ENCODE assay signal across 19 cellular contexts in the genomic region with DNA sequence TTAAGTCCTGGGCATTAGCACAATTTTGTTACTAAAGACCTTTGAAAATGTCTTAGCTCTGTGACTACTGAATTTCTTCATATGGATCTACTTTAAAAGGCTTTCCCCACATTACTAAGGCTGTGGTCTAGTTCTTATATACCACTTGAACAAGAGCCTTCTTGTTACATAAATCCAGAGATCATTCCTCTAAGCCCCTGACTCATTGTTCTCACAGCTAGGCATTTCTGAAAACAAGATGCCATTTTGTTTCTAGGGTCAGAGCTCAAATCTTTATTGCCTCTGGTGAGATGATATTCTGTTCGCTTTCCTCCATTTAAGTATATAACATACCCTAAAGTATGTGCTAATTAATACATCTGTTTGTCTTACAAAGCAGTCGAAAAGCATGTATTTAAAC. TPM values are rescaled to one million over a fixed set of nuclear protein-coding genes. Genes with fewer than 3 reads are reported as not detected.
A peak's percentile ranks its signal among the peaks of the same experiment; 100 is the strongest.
DNase-seq lines count a peak whose midpoint lies in the region; ATAC-seq, FAIRE-seq and TF ChIP-seq lines count a peak whose summit lies in the region.
"Had no signal": no experiment of that assay in that cellular context is flagged by ENCODE, and none has a peak within 500 bp of the region (broad histone marks: within the 10 kb centered on the region; RNA-seq: fewer than 3 reads in every experiment).

No MANE protein-coding gene starts in this region.

- H3K27ac ChIP-seq in HepG2 (ENCODE audit: extremely low read length, insufficient read depth, low read length) (peak overlapping the region; percentile 73), right lobe of liver (no peak overlapping the region), gastroesophageal sphincter (peak overlapping the region; percentile 56 to 78 (median 66))
- H3K27ac ChIP-seq: neural progenitor cell, uterus had no signal

- TF ChIP-seq CTCF in HepG2 (CRISPR knock-in tag; IDR thresholded peaks at IDR 0.05) (no peak), right lobe of liver (IDR thresholded peaks at IDR 0.05) (no peak), gastroesophageal sphincter (IDR thresholded peaks at IDR 0.05) (no peak)

- H3K4me3 ChIP-seq in HepG2 (replicated peaks in 1 of 3; ENCODE audit: insufficient read depth in 1 of 3, low read depth in 2 of 3, low read length in 3 of 3): no peak overlapping the region
- H3K4me3 ChIP-seq in right lobe of liver: no peak overlapping the region
- H3K4me3 ChIP-seq in adipocyte (ENCODE audit: low read length): no peak overlapping the region
- H3K4me3 ChIP-seq in gastroesophageal sphincter: no peak overlapping the region
- H3K4me3 ChIP-seq: neural progenitor cell, uterus had no signal

- H2AFZ ChIP-seq in HepG2 (ENCODE audit: low read length): no peak overlapping the region
- H2AFZ ChIP-seq: neural progenitor cell had no signal

- BruUV-seq in HepG2 (replicated peaks; lab: Mats Ljungman, UMichigan): no TSS peak

- POLR2A ChIA-PET in HepG2 (lab: Yijun Ruan, JAX): interaction anchor here (1.0 to 1.7 kb wide), 4 partner anchors 29 to 171 kb away, joined by 3 to 7 read pairs (median 5); a partner anchor contains a TSS

- no peaks in the 10 kb centered on the region for H3K27me3 Mint-ChIP-seq in stimulated activated naive CD8-positive, alpha-beta T cell treated with anti-CD3 and anti-CD28 coated beads, Interleukin-15, Interleukin-2, amounts not matched to agents 100 ng/mL and 50 ng/mL, for 24 hours

- no peak overlapping the region for H3K4me3 Mint-ChIP-seq in stimulated activated naive CD8-positive, alpha-beta T cell treated with anti-CD3 and anti-CD28 coated beads, Interleukin-15, Interleukin-2, amounts not matched to agents 100 ng/mL and 50 ng/mL, for 24 hours
- H3K4me3 Mint-ChIP-seq: endodermal cell, neural progenitor cell had no signal

- DNase-seq in HepG2 (ENCODE audit: low spot score) (peak; percentile 61), right lobe of liver (no peak), adipocyte (ENCODE audit: low read depth) (peak; percentile 12), NCI-H226 (no peak), superior temporal gyrus (ENCODE audit: extremely low spot score) (no peak)
- DNase-seq: activated effector memory CD4-positive, alpha-beta T cell treated with anti-CD3 and anti-CD28 coated beads, Interleukin-2, amount 50 U/mL, for 16 hours; aorta; endodermal cell; GDM1; midbrain; NCI-H1694; NCI-H446; uterus had no signal

- H3K27ac Mint-ChIP-seq in stimulated activated naive CD8-positive, alpha-beta T cell treated with anti-CD3 and anti-CD28 coated beads, Interleukin-15, Interleukin-2, amounts not matched to agents 100 ng/mL and 50 ng/mL, for 24 hours: peak overlapping the region; percentile 49
- H3K27ac Mint-ChIP-seq: endodermal cell, neural progenitor cell had no signal

- no peaks in the 10 kb centered on the region for H3K9me3 ChIP-seq in HepG2 (ENCODE audit: low read length)
- H3K9me3 ChIP-seq in right lobe of liver: no peaks in the 10 kb centered on the region
- peaks cover 6% of the 10 kb centered on the region for H3K9me3 ChIP-seq in adipocyte (ENCODE audit: control insufficient read depth, low read length)
- H3K9me3 ChIP-seq in gastroesophageal sphincter: no peaks in the 10 kb centered on the region
- H3K9me3 ChIP-seq: uterus had no signal

- 84% methylated on average over 2 of the region's 2 CpGs for WGBS in HepG2 (ENCODE audit: low lambda C conversion rate)
- WGBS in right lobe of liver (ENCODE audit: insufficient coverage, low coverage, low lambda C conversion rate, missing lambda C conversion rate): 94% methylated on average over 2 of the region's 2 CpGs
- WGBS in gastroesophageal sphincter (ENCODE audit: low coverage in 1 of 2), 2 donors: 46 to 57% methylated on average over 2 of the region's 2 CpGs

- FAIRE-seq in HepG2 (lab: Jason Lieb, UNC): no peak
- FAIRE-seq: colon had no signal

- H3K4me1 ChIP-seq in HepG2 (ENCODE audit: insufficient read depth, low read length): peaks cover 63% of the 10 kb centered on the region
- H3K4me1 ChIP-seq in right lobe of liver: peaks cover 0 to 7% (median 0%) of the 10 kb centered on the region in 4 donors
- H3K4me1 ChIP-seq in adipocyte (ENCODE audit: control insufficient read depth, insufficient read depth, low read length): peaks cover 7% of the 10 kb centered on the region
- peaks cover 0 to 48% (median 6%) of the 10 kb centered on the region in 3 donors for H3K4me1 ChIP-seq in gastroesophageal sphincter
- H3K4me1 ChIP-seq: uterus had no signal

- no peaks in the 10 kb centered on the region for H4K20me1 ChIP-seq in HepG2 (ENCODE audit: insufficient read depth, low read length)

- H3K9me3 Mint-ChIP-seq in stimulated activated naive CD8-positive, alpha-beta T cell treated with anti-CD3 and anti-CD28 coated beads, Interleukin-15, Interleukin-2, amounts not matched to agents 100 ng/mL and 50 ng/mL, for 24 hours: no peaks in the 10 kb centered on the region
- H3K9me3 Mint-ChIP-seq: endodermal cell, neural progenitor cell had no signal

- ATAC-seq in HepG2 (no peak), right lobe of liver (no peak), gastroesophageal sphincter (no peak), GM19035 (IDR thresholded peaks at IDR 0.05; ENCODE audit: unreplicated experiment) (no peak)
- ATAC-seq: HCT116 had no signal

- intact Hi-C loops in HepG2 (cut with micrococcal nuclease; ENCODE audit: unreplicated experiment): no loop called here
- intact Hi-C loops in right lobe of liver (cut with DNase I): no loop called here

- no peaks in the 10 kb centered on the region for H3K79me2 ChIP-seq in HepG2 (ENCODE audit: insufficient read depth, low read length)

- peak overlapping the region; percentile 54 for H3K4me2 ChIP-seq in HepG2 (ENCODE audit: low read depth, low read length)
- H3K4me2 ChIP-seq: neural progenitor cell had no signal

- TF ChIP-seq EP300 in HepG2 (IDR thresholded peaks at IDR 0.05; ENCODE audit: low read depth in 2 of 2, low read length in 2 of 2) (no peak), HepG2 (CRISPR knock-in tag; IDR thresholded peaks at IDR 0.05; ENCODE audit: borderline replicate concordance) (no peak), gastroesophageal sphincter (IDR thresholded peaks at IDR 0.05) (no peak)

- peaks cover 18% of the 10 kb centered on the region for H3K4me1 Mint-ChIP-seq in stimulated activated naive CD8-positive, alpha-beta T cell treated with anti-CD3 and anti-CD28 coated beads, Interleukin-15, Interleukin-2, amounts not matched to agents 100 ng/mL and 50 ng/mL, for 24 hours (ENCODE audit: low read depth)

- TF ChIP-seq POLR2A in HepG2 (IDR thresholded peaks at IDR 0.05; ENCODE audit: insufficient read depth in 1 of 2, low read depth in 2 of 2, low read length in 2 of 2) (no peak), right lobe of liver (IDR thresholded peaks at IDR 0.05) (no peak), gastroesophageal sphincter (IDR thresholded peaks at IDR 0.05) (no peak)

- no peaks in the 10 kb centered on the region for H3K36me3 ChIP-seq in HepG2 (replicated peaks in 1 of 2; ENCODE audit: control insufficient read depth in 1 of 2, insufficient read depth in 2 of 2, low read length in 2 of 2)
- no peaks in the 10 kb centered on the region for H3K36me3 ChIP-seq in right lobe of liver
- no peaks in the 10 kb centered on the region for H3K36me3 ChIP-seq in adipocyte (ENCODE audit: control insufficient read depth, insufficient read depth, low read length, severe bottlenecking)
- H3K36me3 ChIP-seq in gastroesophageal sphincter: no peaks in the 10 kb centered on the region
- H3K36me3 ChIP-seq: neural progenitor cell, uterus had no signal

- CTCF ChIA-PET in HepG2 (lab: Yijun Ruan, JAX; ENCODE audit: low intra/inter-chr PET ratio, low total read pairs): no interaction called here

- H3K36me3 Mint-ChIP-seq in stimulated activated naive CD8-positive, alpha-beta T cell treated with anti-CD3 and anti-CD28 coated beads, Interleukin-15, Interleukin-2, amounts not matched to agents 100 ng/mL and 50 ng/mL, for 24 hours (ENCODE audit: low read depth): no peaks in the 10 kb centered on the region
- H3K36me3 Mint-ChIP-seq: neural progenitor cell had no signal

- no peak for TF ChIP-seq RAD21 in HepG2 (CRISPR knock-in tag; IDR thresholded peaks at IDR 0.05)

- H3K27me3 ChIP-seq in HepG2 (ENCODE audit: control insufficient read depth in 1 of 2, insufficient read depth in 2 of 2, low read length in 2 of 2) (no peaks in the 10 kb centered on the region), right lobe of liver (no peaks in the 10 kb centered on the region), adipocyte (replicated peaks; ENCODE audit: control insufficient read depth, insufficient read depth, low read length) (no peaks in the 10 kb centered on the region), gastroesophageal sphincter (no peaks in the 10 kb centered on the region)
- H3K27me3 ChIP-seq: neural progenitor cell, uterus had no signal

- in situ Hi-C loops in HepG2 (cut with HindIII; ENCODE audit: extremely low pct_ligation_motif_present, low pct_unique_long_range_greater_than_20kb): no loop called here

- H3K9ac ChIP-seq in HepG2 (ENCODE audit: insufficient read depth, low read depth, low read length) (no peak overlapping the region), adipocyte (ENCODE audit: low read length) (no peak overlapping the region)
- H3K9ac ChIP-seq: neural progenitor cell had no signal

RNA-seq across cellular contexts. Expression of a gene that starts 29.8 kb away (rescaled TPM):
- total RNA-seq in HepG2 (2016; rRNA removed; fragmentation: Illumina TruSeq; extraction: Trizol) (29.9 and 41.6 TPM in 2 replicates), right lobe of liver (10 to 100 TPM; 41.5 to 90.5 (median 69.5) TPM), gastroesophageal sphincter (1,000 to 10,000 TPM; 1,243 to 2,297 (median 2,164) TPM)
- 20.1 and 20.2 TPM in 2 replicates for total RNA-seq in HepG2 (2016; cell fraction: cytosol; rRNA removed; fragmentation: Illumina TruSeq; extraction: Trizol; ENCODE audit: low read depth)
- 30.3 and 35.3 TPM in 2 replicates for total RNA-seq in HepG2 (2016; cell fraction: insoluble cytoplasmic fraction; rRNA removed; fragmentation: Illumina TruSeq; extraction: Trizol)
- 13.3 and 13.4 TPM in 2 replicates for total RNA-seq in HepG2 (2016; cell fraction: membrane; rRNA removed; fragmentation: Illumina TruSeq; extraction: Trizol)
- 76.6 and 77.0 TPM in 2 replicates for total RNA-seq in HepG2 (2016; cell fraction: nucleus; rRNA removed; fragmentation: Illumina TruSeq; extraction: Trizol)
- 16.7 and 19.2 TPM in 2 replicates for polyA plus RNA-seq in HepG2 (2011; rRNA removed)
- 7.7 and 13.4 TPM in 2 replicates for polyA plus RNA-seq in HepG2 (2011; cell fraction: cytosol; rRNA removed)
- polyA plus RNA-seq in HepG2 (2011; cell fraction: nucleus; rRNA removed): 34.6 and 62.8 TPM in 2 replicates
- polyA plus RNA-seq in HepG2 (2012): 12.1 and 15.6 TPM in 2 replicates
- 1.5 TPM in 2 replicates for polyA plus RNA-seq in HepG2 (2016; cell fraction: cytosol; fragmentation: Illumina TruSeq; extraction: Trizol; ENCODE audit: low read depth)
- polyA plus RNA-seq in HepG2 (2016; cell fraction: insoluble cytoplasmic fraction; fragmentation: Illumina TruSeq; extraction: Trizol; ENCODE audit: low read depth): 13.0 and 13.3 TPM in 2 replicates
- polyA plus RNA-seq in HepG2 (2016; cell fraction: membrane; fragmentation: Illumina TruSeq; extraction: Trizol; ENCODE audit: low read depth): 2.0 and 2.4 TPM in 2 replicates
- 12.5 and 14.2 TPM in 2 replicates for polyA plus RNA-seq in HepG2 (2016; cell fraction: nucleus; fragmentation: Illumina TruSeq; extraction: Trizol; ENCODE audit: insufficient read depth, low read depth)
- polyA minus RNA-seq in HepG2 (2011; rRNA and poly(A)+ RNA removed; ENCODE audit: low replicate concordance): 288 and 335 TPM in 2 replicates
- 45.9 and 54.2 TPM in 2 replicates for polyA minus RNA-seq in HepG2 (2011; cell fraction: cytosol; rRNA and poly(A)+ RNA removed)
- polyA minus RNA-seq in HepG2 (2011; cell fraction: nucleus; rRNA and poly(A)+ RNA removed): 159 and 195 TPM in 2 replicates

Comparison
In these comparisons a context has a peak if more than half of its experiments do, and no peak if none do; other contexts are left out.
1. DNase-seq: peak in HepG2 (single experiment) and adipocyte (single experiment); none in right lobe of liver (0 of 3), NCI-H226 (single experiment) and superior temporal gyrus (single experiment).
2. H3K27ac ChIP-seq: peak in HepG2 (single experiment) and gastroesophageal sphincter (4 of 4); none in right lobe of liver (0 of 3).
3. RNA of a gene that starts 29.8 kb away (total RNA-seq): 1,243 to 2,297 TPM in gastroesophageal sphincter; 41.5 to 90.5 TPM in right lobe of liver and 13.3 to 77.0 TPM in HepG2; every median in the first group is over 10 times any median in the second.